Comparison of ENCODE assay signal across 1 cellular context in genomic region chr20:45363611-45364492, GRCh38.
TF ChIP-seq lines count a peak whose summit lies in the region.

No MANE protein-coding gene starts in this region.

TF ChIP-seq in GM23338, 12 proteins besides CTCF, POLR2A, EP300 and RAD21 (continued from another document):
- TF ChIP-seq, protein P1, sequence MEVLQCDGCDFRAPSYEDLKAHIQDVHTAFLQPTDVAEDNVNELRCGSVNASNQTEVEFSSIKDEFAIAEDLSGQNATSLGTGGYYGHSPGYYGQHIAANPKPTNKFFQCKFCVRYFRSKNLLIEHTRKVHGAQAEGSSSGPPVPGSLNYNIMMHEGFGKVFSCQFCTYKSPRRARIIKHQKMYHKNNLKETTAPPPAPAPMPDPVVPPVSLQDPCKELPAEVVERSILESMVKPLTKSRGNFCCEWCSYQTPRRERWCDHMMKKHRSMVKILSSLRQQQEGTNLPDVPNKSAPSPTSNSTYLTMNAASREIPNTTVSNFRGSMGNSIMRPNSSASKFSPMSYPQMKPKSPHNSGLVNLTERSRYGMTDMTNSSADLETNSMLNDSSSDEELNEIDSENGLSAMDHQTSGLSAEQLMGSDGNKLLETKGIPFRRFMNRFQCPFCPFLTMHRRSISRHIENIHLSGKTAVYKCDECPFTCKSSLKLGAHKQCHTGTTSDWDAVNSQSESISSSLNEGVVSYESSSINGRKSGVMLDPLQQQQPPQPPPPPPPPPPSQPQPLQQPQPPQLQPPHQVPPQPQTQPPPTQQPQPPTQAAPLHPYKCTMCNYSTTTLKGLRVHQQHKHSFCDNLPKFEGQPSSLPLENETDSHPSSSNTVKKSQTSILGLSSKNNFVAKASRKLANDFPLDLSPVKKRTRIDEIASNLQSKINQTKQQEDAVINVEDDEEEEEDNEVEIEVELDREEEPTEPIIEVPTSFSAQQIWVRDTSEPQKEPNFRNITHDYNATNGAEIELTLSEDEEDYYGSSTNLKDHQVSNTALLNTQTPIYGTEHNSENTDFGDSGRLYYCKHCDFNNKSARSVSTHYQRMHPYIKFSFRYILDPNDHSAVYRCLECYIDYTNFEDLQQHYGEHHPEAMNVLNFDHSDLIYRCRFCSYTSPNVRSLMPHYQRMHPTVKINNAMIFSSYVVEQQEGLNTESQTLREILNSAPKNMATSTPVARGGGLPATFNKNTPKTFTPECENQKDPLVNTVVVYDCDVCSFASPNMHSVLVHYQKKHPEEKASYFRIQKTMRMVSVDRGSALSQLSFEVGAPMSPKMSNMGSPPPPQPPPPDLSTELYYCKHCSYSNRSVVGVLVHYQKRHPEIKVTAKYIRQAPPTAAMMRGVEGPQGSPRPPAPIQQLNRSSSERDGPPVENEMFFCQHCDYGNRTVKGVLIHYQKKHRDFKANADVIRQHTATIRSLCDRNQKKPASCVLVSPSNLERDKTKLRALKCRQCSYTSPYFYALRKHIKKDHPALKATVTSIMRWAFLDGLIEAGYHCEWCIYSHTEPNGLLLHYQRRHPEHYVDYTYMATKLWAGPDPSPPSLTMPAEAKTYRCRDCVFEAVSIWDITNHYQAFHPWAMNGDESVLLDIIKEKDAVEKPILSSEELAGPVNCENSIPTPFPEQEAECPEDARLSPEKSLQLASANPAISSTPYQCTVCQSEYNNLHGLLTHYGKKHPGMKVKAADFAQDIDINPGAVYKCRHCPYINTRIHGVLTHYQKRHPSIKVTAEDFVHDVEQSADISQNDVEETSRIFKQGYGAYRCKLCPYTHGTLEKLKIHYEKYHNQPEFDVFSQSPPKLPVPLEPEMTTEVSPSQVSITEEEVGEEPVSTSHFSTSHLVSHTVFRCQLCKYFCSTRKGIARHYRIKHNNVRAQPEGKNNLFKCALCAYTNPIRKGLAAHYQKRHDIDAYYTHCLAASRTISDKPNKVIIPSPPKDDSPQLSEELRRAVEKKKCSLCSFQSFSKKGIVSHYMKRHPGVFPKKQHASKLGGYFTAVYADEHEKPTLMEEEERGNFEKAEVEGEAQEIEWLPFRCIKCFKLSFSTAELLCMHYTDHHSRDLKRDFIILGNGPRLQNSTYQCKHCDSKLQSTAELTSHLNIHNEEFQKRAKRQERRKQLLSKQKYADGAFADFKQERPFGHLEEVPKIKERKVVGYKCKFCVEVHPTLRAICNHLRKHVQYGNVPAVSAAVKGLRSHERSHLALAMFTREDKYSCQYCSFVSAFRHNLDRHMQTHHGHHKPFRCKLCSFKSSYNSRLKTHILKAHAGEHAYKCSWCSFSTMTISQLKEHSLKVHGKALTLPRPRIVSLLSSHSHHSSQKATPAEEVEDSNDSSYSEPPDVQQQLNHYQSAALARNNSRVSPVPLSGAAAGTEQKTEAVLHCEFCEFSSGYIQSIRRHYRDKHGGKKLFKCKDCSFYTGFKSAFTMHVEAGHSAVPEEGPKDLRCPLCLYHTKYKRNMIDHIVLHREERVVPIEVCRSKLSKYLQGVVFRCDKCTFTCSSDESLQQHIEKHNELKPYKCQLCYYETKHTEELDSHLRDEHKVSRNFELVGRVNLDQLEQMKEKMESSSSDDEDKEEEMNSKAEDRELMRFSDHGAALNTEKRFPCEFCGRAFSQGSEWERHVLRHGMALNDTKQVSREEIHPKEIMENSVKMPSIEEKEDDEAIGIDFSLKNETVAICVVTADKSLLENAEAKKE (CRISPR knock-in tag; IDR thresholded peaks at IDR 0.05), result no peak
- no peak for TF ChIP-seq POLR2AphosphoS5 (IDR thresholded peaks at IDR 0.05; ENCODE audit: low read depth)
- TF ChIP-seq, protein P2, sequence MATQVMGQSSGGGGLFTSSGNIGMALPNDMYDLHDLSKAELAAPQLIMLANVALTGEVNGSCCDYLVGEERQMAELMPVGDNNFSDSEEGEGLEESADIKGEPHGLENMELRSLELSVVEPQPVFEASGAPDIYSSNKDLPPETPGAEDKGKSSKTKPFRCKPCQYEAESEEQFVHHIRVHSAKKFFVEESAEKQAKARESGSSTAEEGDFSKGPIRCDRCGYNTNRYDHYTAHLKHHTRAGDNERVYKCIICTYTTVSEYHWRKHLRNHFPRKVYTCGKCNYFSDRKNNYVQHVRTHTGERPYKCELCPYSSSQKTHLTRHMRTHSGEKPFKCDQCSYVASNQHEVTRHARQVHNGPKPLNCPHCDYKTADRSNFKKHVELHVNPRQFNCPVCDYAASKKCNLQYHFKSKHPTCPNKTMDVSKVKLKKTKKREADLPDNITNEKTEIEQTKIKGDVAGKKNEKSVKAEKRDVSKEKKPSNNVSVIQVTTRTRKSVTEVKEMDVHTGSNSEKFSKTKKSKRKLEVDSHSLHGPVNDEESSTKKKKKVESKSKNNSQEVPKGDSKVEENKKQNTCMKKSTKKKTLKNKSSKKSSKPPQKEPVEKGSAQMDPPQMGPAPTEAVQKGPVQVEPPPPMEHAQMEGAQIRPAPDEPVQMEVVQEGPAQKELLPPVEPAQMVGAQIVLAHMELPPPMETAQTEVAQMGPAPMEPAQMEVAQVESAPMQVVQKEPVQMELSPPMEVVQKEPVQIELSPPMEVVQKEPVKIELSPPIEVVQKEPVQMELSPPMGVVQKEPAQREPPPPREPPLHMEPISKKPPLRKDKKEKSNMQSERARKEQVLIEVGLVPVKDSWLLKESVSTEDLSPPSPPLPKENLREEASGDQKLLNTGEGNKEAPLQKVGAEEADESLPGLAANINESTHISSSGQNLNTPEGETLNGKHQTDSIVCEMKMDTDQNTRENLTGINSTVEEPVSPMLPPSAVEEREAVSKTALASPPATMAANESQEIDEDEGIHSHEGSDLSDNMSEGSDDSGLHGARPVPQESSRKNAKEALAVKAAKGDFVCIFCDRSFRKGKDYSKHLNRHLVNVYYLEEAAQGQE (IDR thresholded peaks at IDR 0.05; ENCODE audit: unreplicated experiment), result no peak
- TF ChIP-seq JUNB (IDR thresholded peaks at IDR 0.05; ENCODE audit: unreplicated experiment), result no peak
- no peak for TF ChIP-seq CREB1 (CRISPR knock-in tag; IDR thresholded peaks at IDR 0.05; ENCODE audit: low read depth)
- TF ChIP-seq STAT1 (IDR thresholded peaks at IDR 0.05; ENCODE audit: unreplicated experiment), result no peak
- no peak for TF ChIP-seq EZH2 (IDR thresholded peaks at IDR 0.05; ENCODE audit: low read depth, unreplicated experiment)
- TF ChIP-seq EZH2phosphoT487 (IDR thresholded peaks at IDR 0.05; ENCODE audit: unreplicated experiment), result no peak
- TF ChIP-seq NANOG (IDR thresholded peaks at IDR 0.05; ENCODE audit: borderline replicate concordance), result no peak
TF ChIP-seq in GM23338: peak in this region for 0.
